Comparison of ENCODE assay signal across 1 cellular context in genomic region chr15:62110000-62110851, GRCh38.
A peak's percentile ranks its signal among the peaks of the same experiment; 100 is the strongest.
TF ChIP-seq lines count a peak whose summit lies in the region.

No MANE protein-coding gene starts in this region.

TF ChIP-seq in SK-N-SH, 30 proteins besides CTCF, POLR2A, EP300 and RAD21:
- peak; percentile 67 for TF ChIP-seq TCF12 (IDR thresholded peaks at IDR 0.05)
- TF ChIP-seq ELF1 (IDR thresholded peaks at IDR 0.05): no peak
- peak; percentile 14; the same call in 1 of the 2 replicates for TF ChIP-seq POLR2AphosphoS5 (IDR thresholded peaks at IDR 0.05; ENCODE audit: low read depth, low read length)
- no peak for TF ChIP-seq REST (IDR thresholded peaks at IDR 0.05; ENCODE audit: low read depth, low read length)
- no peak for TF ChIP-seq TEAD4 (IDR thresholded peaks at IDR 0.05; ENCODE audit: borderline replicate concordance, insufficient read depth)
- TF ChIP-seq GABPA (IDR thresholded peaks at IDR 0.05; ENCODE audit: low read depth): no peak
- TF ChIP-seq GATA2 (CRISPR knock-in tag; IDR thresholded peaks at IDR 0.05): peak; percentile 58
- TF ChIP-seq MEF2A (IDR thresholded peaks at IDR 0.05; ENCODE audit: borderline replicate concordance, low read depth): no peak
- TF ChIP-seq NRF1 (IDR thresholded peaks at IDR 0.05; ENCODE audit: low read depth, low read length): no peak
- peak; percentile 79 for TF ChIP-seq JUND (IDR thresholded peaks at IDR 0.05)
- peak; percentile 88 for TF ChIP-seq CHD2 (IDR thresholded peaks at IDR 0.05; ENCODE audit: low read length, partially characterized antibody)
- TF ChIP-seq FOSL2 (IDR thresholded peaks at IDR 0.05; ENCODE audit: borderline replicate concordance, low read depth): peak; percentile 86
- no peak for TF ChIP-seq YY1 (IDR thresholded peaks at IDR 0.05; ENCODE audit: low read depth)
- no peak for TF ChIP-seq RXRA (IDR thresholded peaks at IDR 0.05; ENCODE audit: borderline replicate concordance, low read depth)
- TF ChIP-seq FOXJ3 (CRISPR knock-in tag; IDR thresholded peaks at IDR 0.05): peak; percentile 45; the same call in 1 of the 2 replicates
- TF ChIP-seq RFX5 (IDR thresholded peaks at IDR 0.05; ENCODE audit: low read length): no peak
- TF ChIP-seq TAF1 (IDR thresholded peaks at IDR 0.05; ENCODE audit: borderline replicate concordance, low read depth, low read length): no peak
- TF ChIP-seq, protein P1, sequence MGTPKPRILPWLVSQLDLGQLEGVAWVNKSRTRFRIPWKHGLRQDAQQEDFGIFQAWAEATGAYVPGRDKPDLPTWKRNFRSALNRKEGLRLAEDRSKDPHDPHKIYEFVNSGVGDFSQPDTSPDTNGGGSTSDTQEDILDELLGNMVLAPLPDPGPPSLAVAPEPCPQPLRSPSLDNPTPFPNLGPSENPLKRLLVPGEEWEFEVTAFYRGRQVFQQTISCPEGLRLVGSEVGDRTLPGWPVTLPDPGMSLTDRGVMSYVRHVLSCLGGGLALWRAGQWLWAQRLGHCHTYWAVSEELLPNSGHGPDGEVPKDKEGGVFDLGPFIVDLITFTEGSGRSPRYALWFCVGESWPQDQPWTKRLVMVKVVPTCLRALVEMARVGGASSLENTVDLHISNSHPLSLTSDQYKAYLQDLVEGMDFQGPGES (IDR thresholded peaks at IDR 0.05; ENCODE audit: low read depth, low read length): no peak
- TF ChIP-seq, protein P2, sequence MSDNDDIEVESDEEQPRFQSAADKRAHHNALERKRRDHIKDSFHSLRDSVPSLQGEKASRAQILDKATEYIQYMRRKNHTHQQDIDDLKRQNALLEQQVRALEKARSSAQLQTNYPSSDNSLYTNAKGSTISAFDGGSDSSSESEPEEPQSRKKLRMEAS (IDR thresholded peaks at IDR 0.05; ENCODE audit: low read depth): no peak; the same call in 1 of the 2 replicates
- no peak for TF ChIP-seq FOXM1 (IDR thresholded peaks at IDR 0.05; ENCODE audit: low read depth)
- no peak for TF ChIP-seq SMC3 (IDR thresholded peaks at IDR 0.05; ENCODE audit: low read depth, low read length)
- TF ChIP-seq, protein P3, sequence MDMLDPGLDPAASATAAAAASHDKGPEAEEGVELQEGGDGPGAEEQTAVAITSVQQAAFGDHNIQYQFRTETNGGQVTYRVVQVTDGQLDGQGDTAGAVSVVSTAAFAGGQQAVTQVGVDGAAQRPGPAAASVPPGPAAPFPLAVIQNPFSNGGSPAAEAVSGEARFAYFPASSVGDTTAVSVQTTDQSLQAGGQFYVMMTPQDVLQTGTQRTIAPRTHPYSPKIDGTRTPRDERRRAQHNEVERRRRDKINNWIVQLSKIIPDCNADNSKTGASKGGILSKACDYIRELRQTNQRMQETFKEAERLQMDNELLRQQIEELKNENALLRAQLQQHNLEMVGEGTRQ (IDR thresholded peaks at IDR 0.05; ENCODE audit: borderline replicate concordance, low read depth, low read length): no peak
- peak; percentile 64 for TF ChIP-seq MXI1 (IDR thresholded peaks at IDR 0.05; ENCODE audit: low read depth, low read length)
- TF ChIP-seq NFIC (IDR thresholded peaks at IDR 0.05; ENCODE audit: borderline replicate concordance): peak; percentile 61; the same call in 1 of the 2 replicates
- TF ChIP-seq SIN3A (IDR thresholded peaks at IDR 0.05; ENCODE audit: borderline replicate concordance, low read depth, low read length): no peak
- TF ChIP-seq RCOR1 (IDR thresholded peaks at IDR 0.05; ENCODE audit: low read length): peak; percentile 91; the same call in 1 of the 2 replicates
- no peak for TF ChIP-seq EZH2phosphoT487 (IDR thresholded peaks at IDR 0.05; ENCODE audit: borderline replicate concordance, low read depth)
- peak; percentile 70 for TF ChIP-seq PBX3 (IDR thresholded peaks at IDR 0.05)
- TF ChIP-seq USF1 (IDR thresholded peaks at IDR 0.05; ENCODE audit: borderline replicate concordance, low read depth): no peak
- TF ChIP-seq, protein P4, sequence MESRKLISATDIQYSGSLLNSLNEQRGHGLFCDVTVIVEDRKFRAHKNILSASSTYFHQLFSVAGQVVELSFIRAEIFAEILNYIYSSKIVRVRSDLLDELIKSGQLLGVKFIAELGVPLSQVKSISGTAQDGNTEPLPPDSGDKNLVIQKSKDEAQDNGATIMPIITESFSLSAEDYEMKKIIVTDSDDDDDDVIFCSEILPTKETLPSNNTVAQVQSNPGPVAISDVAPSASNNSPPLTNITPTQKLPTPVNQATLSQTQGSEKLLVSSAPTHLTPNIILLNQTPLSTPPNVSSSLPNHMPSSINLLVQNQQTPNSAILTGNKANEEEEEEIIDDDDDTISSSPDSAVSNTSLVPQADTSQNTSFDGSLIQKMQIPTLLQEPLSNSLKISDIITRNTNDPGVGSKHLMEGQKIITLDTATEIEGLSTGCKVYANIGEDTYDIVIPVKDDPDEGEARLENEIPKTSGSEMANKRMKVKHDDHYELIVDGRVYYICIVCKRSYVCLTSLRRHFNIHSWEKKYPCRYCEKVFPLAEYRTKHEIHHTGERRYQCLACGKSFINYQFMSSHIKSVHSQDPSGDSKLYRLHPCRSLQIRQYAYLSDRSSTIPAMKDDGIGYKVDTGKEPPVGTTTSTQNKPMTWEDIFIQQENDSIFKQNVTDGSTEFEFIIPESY (IDR thresholded peaks at IDR 0.05; ENCODE audit: borderline replicate concordance, low read depth): no peak
